In genomic region chr3:58474967-58475578, GRCh38 we compare ENCODE assay signal across 1 cellular context.
A peak's percentile ranks its signal among the peaks of the same experiment; 100 is the strongest.
TF ChIP-seq lines count a peak whose summit lies in the region.

No MANE protein-coding gene starts in this region.

TF ChIP-seq in HepG2, 621 proteins besides CTCF, POLR2A, EP300 and RAD21 (continued from another document and continues in another):
- peak; percentile 27; the same call in 1 of the 2 replicates for TF ChIP-seq FOXK2 (IDR thresholded peaks at IDR 0.05)
- no peak for TF ChIP-seq CHD2 (IDR thresholded peaks at IDR 0.05; ENCODE audit: low read depth, low read length)
- no peak for TF ChIP-seq ZNF136 (CRISPR knock-in tag; IDR thresholded peaks at IDR 0.05; ENCODE audit: low read depth)
- no peak for TF ChIP-seq TCF12 (IDR thresholded peaks at IDR 0.05)
- TF ChIP-seq TCF12 (CRISPR knock-in tag; IDR thresholded peaks at IDR 0.05) = 0 out of 2 replicates have a peak, but pooled peaks have one; percentile 39
- TF ChIP-seq ASH2L (IDR thresholded peaks at IDR 0.05; ENCODE audit: insufficient read length, low read depth, low read length) = peak; percentile 73
- 0 out of 2 replicates have a peak, but pooled peaks have one; percentile 38 for TF ChIP-seq PBX2 (CRISPR knock-in tag; IDR thresholded peaks at IDR 0.05)
- TF ChIP-seq ZFP36 (IDR thresholded peaks at IDR 0.05; ENCODE audit: borderline replicate concordance, low read depth, low read length, partially characterized antibody) = no peak
- no peak for TF ChIP-seq FOXA1 (IDR thresholded peaks at IDR 0.05)
- 0 out of 2 replicates have a peak, but pooled peaks have one; percentile 16 for TF ChIP-seq FOXA1 (CRISPR knock-in tag; IDR thresholded peaks at IDR 0.05)
- TF ChIP-seq HDAC1 (CRISPR knock-in tag; IDR thresholded peaks at IDR 0.05) = peak; percentile 12; the same call in 1 of the 2 replicates
- no peak for TF ChIP-seq CREB1 (IDR thresholded peaks at IDR 0.05)
- TF ChIP-seq CREB1 (CRISPR knock-in tag; IDR thresholded peaks at IDR 0.05) = peak; percentile 24; the same call in 1 of the 2 replicates
- TF ChIP-seq CBFB (CRISPR knock-in tag; IDR thresholded peaks at IDR 0.05) = no peak
- 0 out of 2 replicates have a peak, but pooled peaks have one; percentile 10 for TF ChIP-seq FOXJ3 (CRISPR knock-in tag; IDR thresholded peaks at IDR 0.05; ENCODE audit: borderline replicate concordance)
- TF ChIP-seq ZKSCAN1 (IDR thresholded peaks at IDR 0.05; ENCODE audit: low read length) = no peak
- TF ChIP-seq IKZF5 (CRISPR knock-in tag; IDR thresholded peaks at IDR 0.05) = peak; percentile 22; the same call in 1 of the 2 replicates
- TF ChIP-seq ZNF142 (CRISPR knock-in tag; IDR thresholded peaks at IDR 0.05) = no peak
- no peak for TF ChIP-seq SMARCC2 (IDR thresholded peaks at IDR 0.05)
- no peak for TF ChIP-seq ARHGAP35 (CRISPR knock-in tag; IDR thresholded peaks at IDR 0.05; ENCODE audit: borderline replicate concordance)
- no peak for TF ChIP-seq ZNF883 (CRISPR knock-in tag; IDR thresholded peaks at IDR 0.05; ENCODE audit: not compliant biosample characterization)
- no peak; the same call in 1 of the 2 replicates for TF ChIP-seq ARID4A (CRISPR knock-in tag; IDR thresholded peaks at IDR 0.05; ENCODE audit: borderline replicate concordance)
- TF ChIP-seq MAX (IDR thresholded peaks at IDR 0.05) = peak; percentile 53
- no peak for TF ChIP-seq KDM5B (CRISPR knock-in tag; IDR thresholded peaks at IDR 0.05; ENCODE audit: borderline replicate concordance)
- no peak for TF ChIP-seq HCFC1 (IDR thresholded peaks at IDR 0.05; ENCODE audit: low read depth, low read length)
- TF ChIP-seq RARA (CRISPR knock-in tag; IDR thresholded peaks at IDR 0.05) = peak; percentile 96
- TF ChIP-seq, protein P1, sequence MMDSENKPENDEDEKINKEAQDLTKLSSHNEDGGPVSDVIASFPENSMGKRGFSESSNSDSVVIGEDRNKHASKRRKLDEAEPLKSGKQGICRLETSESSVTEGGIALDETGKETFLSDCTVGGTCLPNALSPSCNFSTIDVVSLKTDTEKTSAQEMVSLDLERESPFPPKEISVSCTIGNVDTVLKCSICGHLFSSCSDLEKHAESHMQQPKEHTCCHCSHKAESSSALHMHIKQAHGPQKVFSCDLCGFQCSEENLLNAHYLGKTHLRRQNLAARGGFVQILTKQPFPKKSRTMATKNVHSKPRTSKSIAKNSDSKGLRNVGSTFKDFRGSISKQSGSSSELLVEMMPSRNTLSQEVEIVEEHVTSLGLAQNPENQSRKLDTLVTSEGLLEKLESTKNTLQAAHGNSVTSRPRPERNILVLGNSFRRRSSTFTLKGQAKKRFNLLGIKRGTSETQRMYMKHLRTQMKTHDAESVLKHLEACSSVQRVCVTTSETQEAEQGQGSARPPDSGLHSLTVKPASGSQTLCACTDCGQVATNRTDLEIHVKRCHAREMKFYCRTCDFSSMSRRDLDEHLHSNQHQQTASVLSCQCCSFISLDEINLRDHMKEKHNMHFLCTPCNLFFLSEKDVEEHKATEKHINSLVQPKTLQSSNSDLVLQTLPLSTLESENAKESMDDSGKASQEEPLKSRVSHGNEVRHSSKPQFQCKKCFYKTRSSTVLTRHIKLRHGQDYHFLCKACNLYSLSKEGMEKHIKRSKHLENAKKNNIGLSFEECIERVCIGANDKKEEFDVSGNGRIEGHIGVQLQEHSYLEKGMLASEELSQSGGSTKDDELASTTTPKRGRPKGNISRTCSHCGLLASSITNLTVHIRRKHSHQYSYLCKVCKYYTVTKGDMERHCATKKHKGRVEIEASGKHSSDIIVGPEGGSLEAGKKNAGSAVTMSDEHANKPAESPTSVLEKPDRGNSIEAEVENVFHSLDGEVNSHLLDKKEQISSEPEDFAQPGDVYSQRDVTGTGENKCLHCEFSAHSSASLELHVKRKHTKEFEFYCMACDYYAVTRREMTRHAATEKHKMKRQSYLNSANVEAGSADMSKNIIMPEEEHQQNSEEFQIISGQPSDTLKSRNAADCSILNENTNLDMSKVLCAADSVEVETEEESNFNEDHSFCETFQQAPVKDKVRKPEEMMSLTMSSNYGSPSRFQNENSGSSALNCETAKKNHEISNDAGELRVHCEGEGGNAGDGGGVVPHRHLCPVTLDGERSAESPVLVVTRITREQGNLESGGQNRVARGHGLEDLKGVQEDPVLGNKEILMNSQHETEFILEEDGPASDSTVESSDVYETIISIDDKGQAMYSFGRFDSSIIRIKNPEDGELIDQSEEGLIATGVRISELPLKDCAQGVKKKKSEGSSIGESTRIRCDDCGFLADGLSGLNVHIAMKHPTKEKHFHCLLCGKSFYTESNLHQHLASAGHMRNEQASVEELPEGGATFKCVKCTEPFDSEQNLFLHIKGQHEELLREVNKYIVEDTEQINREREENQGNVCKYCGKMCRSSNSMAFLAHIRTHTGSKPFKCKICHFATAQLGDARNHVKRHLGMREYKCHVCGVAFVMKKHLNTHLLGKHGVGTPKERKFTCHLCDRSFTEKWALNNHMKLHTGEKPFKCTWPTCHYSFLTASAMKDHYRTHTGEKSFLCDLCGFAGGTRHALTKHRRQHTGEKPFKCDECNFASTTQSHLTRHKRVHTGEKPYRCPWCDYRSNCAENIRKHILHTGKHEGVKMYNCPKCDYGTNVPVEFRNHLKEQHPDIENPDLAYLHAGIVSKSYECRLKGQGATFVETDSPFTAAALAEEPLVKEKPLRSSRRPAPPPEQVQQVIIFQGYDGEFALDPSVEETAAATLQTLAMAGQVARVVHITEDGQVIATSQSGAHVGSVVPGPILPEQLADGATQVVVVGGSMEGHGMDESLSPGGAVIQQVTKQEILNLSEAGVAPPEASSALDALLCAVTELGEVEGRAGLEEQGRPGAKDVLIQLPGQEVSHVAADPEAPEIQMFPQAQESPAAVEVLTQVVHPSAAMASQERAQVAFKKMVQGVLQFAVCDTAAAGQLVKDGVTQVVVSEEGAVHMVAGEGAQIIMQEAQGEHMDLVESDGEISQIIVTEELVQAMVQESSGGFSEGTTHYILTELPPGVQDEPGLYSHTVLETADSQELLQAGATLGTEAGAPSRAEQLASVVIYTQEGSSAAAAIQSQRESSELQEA (CRISPR knock-in tag; IDR thresholded peaks at IDR 0.05; ENCODE audit: not compliant biosample characterization) = no peak
- TF ChIP-seq, protein P2, sequence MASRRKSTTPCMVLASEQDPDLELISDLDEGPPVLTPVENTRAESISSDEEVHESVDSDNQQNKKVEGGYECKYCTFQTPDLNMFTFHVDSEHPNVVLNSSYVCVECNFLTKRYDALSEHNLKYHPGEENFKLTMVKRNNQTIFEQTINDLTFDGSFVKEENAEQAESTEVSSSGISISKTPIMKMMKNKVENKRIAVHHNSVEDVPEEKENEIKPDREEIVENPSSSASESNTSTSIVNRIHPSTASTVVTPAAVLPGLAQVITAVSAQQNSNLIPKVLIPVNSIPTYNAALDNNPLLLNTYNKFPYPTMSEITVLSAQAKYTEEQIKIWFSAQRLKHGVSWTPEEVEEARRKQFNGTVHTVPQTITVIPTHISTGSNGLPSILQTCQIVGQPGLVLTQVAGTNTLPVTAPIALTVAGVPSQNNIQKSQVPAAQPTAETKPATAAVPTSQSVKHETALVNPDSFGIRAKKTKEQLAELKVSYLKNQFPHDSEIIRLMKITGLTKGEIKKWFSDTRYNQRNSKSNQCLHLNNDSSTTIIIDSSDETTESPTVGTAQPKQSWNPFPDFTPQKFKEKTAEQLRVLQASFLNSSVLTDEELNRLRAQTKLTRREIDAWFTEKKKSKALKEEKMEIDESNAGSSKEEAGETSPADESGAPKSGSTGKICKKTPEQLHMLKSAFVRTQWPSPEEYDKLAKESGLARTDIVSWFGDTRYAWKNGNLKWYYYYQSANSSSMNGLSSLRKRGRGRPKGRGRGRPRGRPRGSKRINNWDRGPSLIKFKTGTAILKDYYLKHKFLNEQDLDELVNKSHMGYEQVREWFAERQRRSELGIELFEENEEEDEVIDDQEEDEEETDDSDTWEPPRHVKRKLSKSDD (CRISPR knock-in tag; IDR thresholded peaks at IDR 0.05; ENCODE audit: low read depth) = no peak
- TF ChIP-seq HMG20A (CRISPR knock-in tag; IDR thresholded peaks at IDR 0.05; ENCODE audit: borderline replicate concordance) = peak; percentile 57; the same call in 1 of the 2 replicates
- no peak for TF ChIP-seq CC2D1A (CRISPR knock-in tag; IDR thresholded peaks at IDR 0.05)
- TF ChIP-seq SALL1 (CRISPR knock-in tag; IDR thresholded peaks at IDR 0.05) = peak; percentile 60
- TF ChIP-seq TBL1XR1 (IDR thresholded peaks at IDR 0.05; ENCODE audit: borderline replicate concordance, low read length, partially characterized antibody) = no peak
- no peak for TF ChIP-seq MBD4 (IDR thresholded peaks at IDR 0.05; ENCODE audit: borderline replicate concordance, low read length)
- TF ChIP-seq ZNF292 (CRISPR knock-in tag; IDR thresholded peaks at IDR 0.05; ENCODE audit: borderline replicate concordance, low read depth) = peak; percentile 32; the same call in 1 of the 2 replicates
- TF ChIP-seq ZNF768 (CRISPR knock-in tag; IDR thresholded peaks at IDR 0.05) = no peak
- TF ChIP-seq CAMTA2 (CRISPR knock-in tag; IDR thresholded peaks at IDR 0.05; ENCODE audit: borderline replicate concordance) = no peak
